Comparison of ENCODE assay signal across 9 cellular contexts in the genomic region with DNA sequence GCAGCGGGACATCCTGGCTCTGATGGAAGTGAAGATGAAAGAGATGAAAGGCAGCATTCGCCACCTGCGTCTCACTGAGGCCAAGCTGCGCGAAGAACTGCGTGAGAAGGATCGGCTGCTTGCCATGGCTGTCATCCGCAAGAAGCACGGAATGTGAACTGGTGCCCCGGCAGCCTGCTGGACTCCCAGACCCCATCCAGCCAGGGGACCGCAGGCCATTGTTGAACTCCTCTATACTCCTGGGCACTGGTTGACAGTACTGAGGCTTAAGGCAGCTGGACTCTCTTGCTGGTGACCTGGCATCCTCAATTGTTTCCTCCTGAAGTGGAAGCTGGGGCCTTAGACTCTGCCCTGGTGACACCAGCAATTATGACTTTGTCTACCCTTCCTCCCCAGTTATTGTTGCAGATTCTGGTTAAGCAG. TPM values are rescaled to one million over a fixed set of nuclear protein-coding genes. Genes with fewer than 3 reads are reported as not detected.
DNase-seq lines count a peak whose midpoint lies in the region; ATAC-seq, FAIRE-seq and TF ChIP-seq lines count a peak whose summit lies in the region.
"Had no signal": no experiment of that assay in that cellular context is flagged by ENCODE, and none has a peak within 500 bp of the region (broad histone marks: within the 10 kb centered on the region; RNA-seq: fewer than 3 reads in every experiment).

No MANE protein-coding gene starts in this region.

- H3K9me3 ChIP-seq in heart left ventricle (no peaks in the 10 kb centered on the region), ascending aorta (no peaks in the 10 kb centered on the region), right lobe of liver (no peaks in the 10 kb centered on the region), upper lobe of right lung (no peaks in the 10 kb centered on the region)

- H3K4me1 ChIP-seq in heart left ventricle: peaks cover 21 to 58% (median 41%) of the 10 kb centered on the region in 12 donors
- H3K4me1 ChIP-seq in ascending aorta: peaks cover 38 to 39% of the 10 kb centered on the region in 2 donors
- peaks cover 0 to 41% (median 11%) of the 10 kb centered on the region in 4 donors for H3K4me1 ChIP-seq in right lobe of liver
- H3K4me1 ChIP-seq in upper lobe of right lung: peaks cover 40% of the 10 kb centered on the region

- H3K36me3 ChIP-seq in heart left ventricle: peaks cover 0 to 4% (median 0%) of the 10 kb centered on the region in 9 donors
- H3K36me3 ChIP-seq in ascending aorta: no peaks in the 10 kb centered on the region
- no peaks in the 10 kb centered on the region for H3K36me3 ChIP-seq in right lobe of liver
- H3K36me3 ChIP-seq in upper lobe of right lung: no peaks in the 10 kb centered on the region

- DNase-seq in heart left ventricle (no peak), Right ventricle myocardium superior (no peak), ascending aorta (ENCODE audit: low spot score in 2 of 2) (no peak), right lobe of liver (no peak), upper lobe of right lung (no peak), frontal cortex (ENCODE audit: low spot score in 2 of 2) (no peak)

- WGBS in heart left ventricle, 4 donors: 4 to 9% (median 6%) methylated on average over 10 to 11 of the region's 11 CpGs
- WGBS in right lobe of liver (ENCODE audit: insufficient coverage, low coverage, low lambda C conversion rate, missing lambda C conversion rate): 0% methylated on average over 8 of the region's 11 CpGs

- no peak for TF ChIP-seq POLR2A in heart left ventricle (IDR thresholded peaks at IDR 0.05)
- TF ChIP-seq POLR2A in right lobe of liver (IDR thresholded peaks at IDR 0.05): no peak

- TF ChIP-seq CTCF in heart left ventricle (IDR thresholded peaks at IDR 0.05): peak in 1 of 12 donors; percentile 3
- TF ChIP-seq CTCF in ascending aorta (IDR thresholded peaks at IDR 0.05): no peak
- no peak for TF ChIP-seq CTCF in right lobe of liver (IDR thresholded peaks at IDR 0.05)
- no peak for TF ChIP-seq CTCF in upper lobe of right lung (IDR thresholded peaks at IDR 0.05)

- ATAC-seq in heart left ventricle (no peak), Right ventricle myocardium superior (ENCODE audit: poor library complexity) (no peak), right lobe of liver (no peak), upper lobe of right lung (no peak), GM18861 (IDR thresholded peaks at IDR 0.05; ENCODE audit: unreplicated experiment) (no peak), GM19455 (IDR thresholded peaks at IDR 0.05; ENCODE audit: unreplicated experiment) (no peak)

- H3K27ac ChIP-seq in heart left ventricle (peak overlapping the region; percentile 95 to 100 (median 98)), ascending aorta (peak overlapping the region; percentile 98 to 100), right lobe of liver (peak overlapping the region in 2 of 3 donors; percentile 98 to 99), upper lobe of right lung (peak overlapping the region; percentile 99)

- H3K27me3 ChIP-seq in heart left ventricle (no peaks in the 10 kb centered on the region), ascending aorta (no peaks in the 10 kb centered on the region), right lobe of liver (no peaks in the 10 kb centered on the region), upper lobe of right lung (no peaks in the 10 kb centered on the region)

- no peak for FAIRE-seq in frontal cortex (lab: Jason Lieb, UNC)
- FAIRE-seq: GM18507 had no signal

- intact Hi-C loops in heart left ventricle (cut with DNase I) (no loop called here), Right ventricle myocardium superior (cut with DNase I) (no loop called here), ascending aorta (cut with DNase I) (loop anchor here (2.0 to 10.0 kb wide), 3 partner anchors 91 to 1491 kb away; partner anchors contain the start of genes COG8, FHOD1, NIP7 and PDF), right lobe of liver (cut with DNase I) (no loop called here), upper lobe of right lung (cut with DNase I) (no loop called here)

- H3K4me3 ChIP-seq in heart left ventricle (peak overlapping the region; percentile 66 to 99 (median 76)), ascending aorta (peak overlapping the region; percentile 86 to 96), right lobe of liver (peak overlapping the region; percentile 74 to 87 (median 83)), upper lobe of right lung (peak overlapping the region; percentile 89)

RNA-seq across cellular contexts. Expression of gene THAP11, which starts 1.2 kb away (rescaled TPM):
- total RNA-seq in heart left ventricle: 10 to 100 TPM; 24.9 to 87.5 (median 31.4) TPM
- 10 to 100 TPM; 10.6 to 26.3 TPM for polyA plus RNA-seq in heart left ventricle
- 31.1 TPM for total RNA-seq in Right ventricle myocardium superior
- total RNA-seq in ascending aorta: 85.4 TPM
- total RNA-seq in right lobe of liver: 10 to 100 TPM in 4 of 6 experiments, 1 to 10 TPM in 2; 8.9 to 23.9 (median 11.7) TPM
- total RNA-seq in upper lobe of right lung: 25.1 TPM
- 26.5 TPM for total RNA-seq in frontal cortex

RNA-seq across cellular contexts. Expression of gene NUTF2, which starts 3.4 kb away (rescaled TPM):
- 100 to 1,000 TPM in 2 of 9 donors, 10 to 100 TPM in 7; 66.5 to 145 (median 90.9) TPM for total RNA-seq in heart left ventricle
- 100 to 1,000 TPM; 179 to 191 TPM for polyA plus RNA-seq in heart left ventricle
- 76.7 TPM for total RNA-seq in Right ventricle myocardium superior
- 156 TPM for total RNA-seq in ascending aorta
- 10 to 100 TPM; 23.4 to 67.8 (median 33.9) TPM for total RNA-seq in right lobe of liver
- total RNA-seq in upper lobe of right lung: 55.0 TPM
- 70.9 TPM for total RNA-seq in frontal cortex

RNA-seq across cellular contexts. Expression of gene CENPT, which starts 4.1 kb away (rescaled TPM):
- total RNA-seq in heart left ventricle (10 to 100 TPM; 14.4 to 31.2 (median 20.1) TPM), Right ventricle myocardium superior (20.6 TPM), ascending aorta (220 TPM), right lobe of liver (10 to 100 TPM; 12.2 to 21.1 (median 18.2) TPM), upper lobe of right lung (30.0 TPM), frontal cortex (25.3 TPM)
- 10 to 100 TPM; 25.7 to 28.0 TPM for polyA plus RNA-seq in heart left ventricle

RNA-seq across cellular contexts. Expression of gene EDC4, which starts 29.5 kb away (rescaled TPM):
- total RNA-seq in heart left ventricle: 10 to 100 TPM; 26.2 to 42.5 (median 32.5) TPM
- polyA plus RNA-seq in heart left ventricle: 10 to 100 TPM; 27.8 to 31.1 TPM
- 30.6 TPM for total RNA-seq in Right ventricle myocardium superior
- 125 TPM for total RNA-seq in ascending aorta
- 10 to 100 TPM; 16.2 to 25.4 (median 19.5) TPM for total RNA-seq in right lobe of liver
- 48.8 TPM for total RNA-seq in upper lobe of right lung
- 64.0 TPM for total RNA-seq in frontal cortex

RNA-seq across cellular contexts. Expression of gene TSNAXIP1, which starts 36.7 kb away (rescaled TPM):
- total RNA-seq in heart left ventricle: under 1 TPM in 8 of 9 donors, not detected in 1; 0.16 to 0.93 (median 0.46) TPM
- under 1 TPM; 0.67 to 0.76 TPM for polyA plus RNA-seq in heart left ventricle
- total RNA-seq in Right ventricle myocardium superior: 0.32 TPM
- total RNA-seq in ascending aorta: 5.4 TPM
- 1 to 10 TPM in 3 of 6 experiments, under 1 TPM in 3; 0.42 to 1.2 (median 0.99) TPM for total RNA-seq in right lobe of liver
- total RNA-seq in upper lobe of right lung: 0.55 TPM
- 4.5 TPM for total RNA-seq in frontal cortex
